In the genomic region with DNA sequence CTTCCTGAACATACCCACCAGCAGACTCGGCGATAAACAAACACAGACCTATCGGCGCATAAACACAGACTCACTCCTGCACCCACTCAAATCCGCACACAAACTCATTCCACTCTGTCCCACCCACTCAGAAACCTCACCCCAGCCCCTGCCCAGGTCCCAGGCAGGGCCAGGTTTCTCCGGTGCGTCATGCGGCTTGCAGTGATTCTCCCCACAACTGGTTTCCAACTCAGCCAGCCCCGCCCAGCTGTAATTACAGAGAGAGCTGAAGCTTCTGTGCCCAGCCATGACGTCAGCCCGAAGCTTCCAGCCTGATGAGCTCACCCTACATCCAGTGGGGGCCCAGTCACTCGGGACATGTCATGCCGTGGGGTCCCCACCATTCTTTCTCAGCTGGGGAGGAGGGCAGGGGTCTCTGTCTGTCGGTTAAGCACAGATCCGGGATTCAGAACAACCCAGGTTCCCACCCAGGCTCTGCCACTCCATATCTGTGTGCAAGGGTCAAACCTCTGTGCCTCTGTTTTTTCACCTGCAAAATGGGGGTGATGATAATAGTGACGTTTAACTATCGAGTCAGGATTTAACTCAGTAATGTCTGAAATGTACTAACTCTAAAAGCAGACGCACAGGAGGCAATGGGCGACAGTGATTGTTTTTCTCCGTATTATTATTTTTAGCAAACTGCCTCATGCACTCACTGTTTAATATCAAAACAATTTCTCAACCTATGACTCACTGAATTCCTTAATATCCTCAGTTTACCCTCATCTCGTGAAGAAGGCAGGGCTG, we compare ENCODE assay signal across 8 cellular contexts. TPM values are rescaled to one million over a fixed set of nuclear protein-coding genes. Genes with fewer than 3 reads are reported as not detected.
DNase-seq lines count a peak whose midpoint lies in the region; ATAC-seq, FAIRE-seq and TF ChIP-seq lines count a peak whose summit lies in the region.

No MANE protein-coding gene starts in this region.

- POLR2A ChIA-PET in HepG2 (lab: Yijun Ruan, JAX) (no interaction called here), GM10248 (lab: Yijun Ruan, JAX) (no interaction called here)

- no peak for TF ChIP-seq RAD21 in HepG2 (CRISPR knock-in tag; IDR thresholded peaks at IDR 0.05)

- H3K4me1 ChIP-seq in HepG2 (ENCODE audit: insufficient read depth, low read length) (peaks cover 17% of the 10 kb centered on the region; the same call in 1 of the 2 replicates), transverse colon (peaks cover 0 to 6% (median 2%) of the 10 kb centered on the region in 4 donors)

- H4K20me1 ChIP-seq in HepG2 (ENCODE audit: insufficient read depth, low read length), result no peaks in the 10 kb centered on the region

- H2AFZ ChIP-seq in HepG2 (ENCODE audit: low read length), result no peak overlapping the region

- 36% methylated on average over 20 of the region's 21 CpGs for WGBS in HepG2 (ENCODE audit: low lambda C conversion rate)
- 36 to 80% methylated on average over 2 to 21 of the region's 21 CpGs for WGBS in transverse colon (ENCODE audit: low coverage in 1 of 2), 2 donors

- intact Hi-C loops in HepG2 (cut with micrococcal nuclease; ENCODE audit: unreplicated experiment) (no loop called here), transverse colon (cut with DNase I; ENCODE audit: low total_unique reads) (no loop called here)

- TF ChIP-seq CTCF in HepG2 (CRISPR knock-in tag; IDR thresholded peaks at IDR 0.05) (no peak), transverse colon (IDR thresholded peaks at IDR 0.05) (no peak), GM10248 (IDR thresholded peaks at IDR 0.05; ENCODE audit: control extremely low read depth, extremely low read depth, low read depth, missing control alignments) (no peak)

- no peaks in the 10 kb centered on the region for H3K36me3 ChIP-seq in HepG2 (replicated peaks in 1 of 2; ENCODE audit: control insufficient read depth in 1 of 2, insufficient read depth in 2 of 2, low read length in 2 of 2)
- H3K36me3 ChIP-seq in transverse colon, result no peaks in the 10 kb centered on the region

- H3K4me2 ChIP-seq in HepG2 (ENCODE audit: low read depth, low read length), result no peak overlapping the region

- FAIRE-seq in HepG2 (lab: Jason Lieb, UNC), result no peak

- no peaks in the 10 kb centered on the region for H3K79me2 ChIP-seq in HepG2 (ENCODE audit: insufficient read depth, low read length)

- H3K4me3 ChIP-seq in HepG2 (replicated peaks in 1 of 3; ENCODE audit: insufficient read depth in 1 of 3, low read depth in 2 of 3, low read length in 3 of 3) (no peak overlapping the region), transverse colon (peak overlapping the region in 3 of 4 donors; percentile 12 to 33 (median 14))

- no peak for ATAC-seq in HepG2

- in situ Hi-C loops in Caki2 (cut with HindIII; ENCODE audit: low pct_unique_long_range_greater_than_20kb, low sequenced_read_pairs) (no loop called here), HepG2 (cut with HindIII; ENCODE audit: extremely low pct_ligation_motif_present, low pct_unique_long_range_greater_than_20kb) (no loop called here), transverse colon (cut with MboI; ENCODE audit: low pct_ligation_motif_present in 1 of 4, low pct_unique_long_range_greater_than_20kb in 1 of 4, low sequenced_read_pairs in 3 of 4) (no loop called here)

- H3K9me3 ChIP-seq in HepG2 (ENCODE audit: low read length) (no peaks in the 10 kb centered on the region), transverse colon (no peaks in the 10 kb centered on the region)

- H3K9ac ChIP-seq in HepG2 (ENCODE audit: insufficient read depth, low read depth, low read length), result no peak overlapping the region

- H3K27ac ChIP-seq in caudate nucleus (ENCODE audit: low read depth, low read length), result peak overlapping the region; percentile 76
- no peak overlapping the region for H3K27ac ChIP-seq in HepG2 (ENCODE audit: extremely low read length, insufficient read depth, low read length)
- peak overlapping the region; percentile 88 to 95 (median 90) for H3K27ac ChIP-seq in transverse colon

- H3K27me3 ChIP-seq in HepG2 (ENCODE audit: control insufficient read depth in 1 of 2, insufficient read depth in 2 of 2, low read length in 2 of 2), result peaks cover 0 to 17% of the 10 kb centered on the region in 2 experiments; a peak in 3 of 5 replicates
- peaks cover 9% of the 10 kb centered on the region for H3K27me3 ChIP-seq in transverse colon

- no peak for TF ChIP-seq POLR2A in HepG2 (IDR thresholded peaks at IDR 0.05; ENCODE audit: insufficient read depth in 1 of 2, low read depth in 2 of 2, low read length in 2 of 2)
- TF ChIP-seq POLR2A in transverse colon (IDR thresholded peaks at IDR 0.05), result peak; percentile 32

- CTCF ChIA-PET in HepG2 (lab: Yijun Ruan, JAX; ENCODE audit: low intra/inter-chr PET ratio, low total read pairs), result no interaction called here
- CTCF ChIA-PET in GM10248 (lab: Yijun Ruan, JAX), result no interaction called here

- DNase-seq in Caki2 (ENCODE audit: low read depth) (peak; percentile 84), NCI-H2029 treated with DMSO at 0.1 percent for 48 hours (lab: John Stamatoyannopoulos, UW) (peak; percentile 17), caudate nucleus (lab: John Stamatoyannopoulos, UW) (peak in 19 of 61 donors; percentile 7 to 57 (median 24)), HepG2 (ENCODE audit: low spot score) (peak; percentile 15), transverse colon (peak; percentile 81), 8988T (no peak), GM10248 (ENCODE audit: extremely low spot score) (no peak), HuH-7 (ENCODE audit: low spot score) (no peak)

- BruUV-seq in HepG2 (replicated peaks; lab: Mats Ljungman, UMichigan), result no TSS peak

- TF ChIP-seq EP300 in HepG2 (IDR thresholded peaks at IDR 0.05; ENCODE audit: low read depth in 2 of 2, low read length in 2 of 2) (no peak), HepG2 (CRISPR knock-in tag; IDR thresholded peaks at IDR 0.05; ENCODE audit: borderline replicate concordance) (no peak), transverse colon (IDR thresholded peaks at IDR 0.05; ENCODE audit: low read depth) (no peak)

TF ChIP-seq in HepG2, 621 proteins besides CTCF, POLR2A, EP300 and RAD21:
- TF ChIP-seq CC2D1A (CRISPR knock-in tag; IDR thresholded peaks at IDR 0.05), result no peak
- peak; percentile 79 for TF ChIP-seq ATF7 (IDR thresholded peaks at IDR 0.05)
- TF ChIP-seq ATF7 (CRISPR knock-in tag; IDR thresholded peaks at IDR 0.05), result no peak
- TF ChIP-seq ZBTB21 (CRISPR knock-in tag; IDR thresholded peaks at IDR 0.05), result peak; percentile 28; the same call in 1 of the 2 replicates
- TF ChIP-seq CREB1 (IDR thresholded peaks at IDR 0.05), result peak; percentile 85
- TF ChIP-seq CREB1 (CRISPR knock-in tag; IDR thresholded peaks at IDR 0.05), result no peak

RNA-seq across cellular contexts. Expression of a gene that starts 2.3 kb away (rescaled TPM):
- total RNA-seq in Caki2 (2014; rRNA removed; shearing (Covaris generic); ENCODE audit: low replicate concordance), result 13.0 and 23.5 TPM in 2 replicates
- total RNA-seq in HepG2 (2016; rRNA removed; fragmentation: Illumina TruSeq; extraction: Trizol), result 0.44 and 0.49 TPM in 2 replicates
- 0.10 TPM in 1 of 2 replicates, not detected in the other for total RNA-seq in HepG2 (2016; cell fraction: cytosol; rRNA removed; fragmentation: Illumina TruSeq; extraction: Trizol; ENCODE audit: low read depth)
- total RNA-seq in HepG2 (2016; cell fraction: insoluble cytoplasmic fraction; rRNA removed; fragmentation: Illumina TruSeq; extraction: Trizol), result 0.22 and 0.27 TPM in 2 replicates
- 0.31 TPM in 2 replicates for total RNA-seq in HepG2 (2016; cell fraction: membrane; rRNA removed; fragmentation: Illumina TruSeq; extraction: Trizol)
- 0.16 and 0.50 TPM in 2 replicates for total RNA-seq in HepG2 (2016; cell fraction: nucleus; rRNA removed; fragmentation: Illumina TruSeq; extraction: Trizol)
- polyA plus RNA-seq in HepG2 (2011; rRNA removed), result 0.54 and 0.60 TPM in 2 replicates
- 0.30 and 0.64 TPM in 2 replicates for polyA plus RNA-seq in HepG2 (2011; cell fraction: cytosol; rRNA removed)
- 0.27 and 0.35 TPM in 2 replicates for polyA plus RNA-seq in HepG2 (2011; cell fraction: nucleus; rRNA removed)
- 0.16 TPM in 1 of 2 replicates, not detected in the other for polyA plus RNA-seq in HepG2 (2012)
- polyA plus RNA-seq in HepG2 (2016; cell fraction: cytosol; fragmentation: Illumina TruSeq; extraction: Trizol; ENCODE audit: low read depth), result 0.10 TPM in 1 of 2 replicates, not detected in the other
- 0.57 and 0.75 TPM in 2 replicates for polyA plus RNA-seq in HepG2 (2016; cell fraction: insoluble cytoplasmic fraction; fragmentation: Illumina TruSeq; extraction: Trizol; ENCODE audit: low read depth)
- polyA plus RNA-seq in HepG2 (2016; cell fraction: membrane; fragmentation: Illumina TruSeq; extraction: Trizol; ENCODE audit: low read depth), result 0.27 TPM in 1 of 2 replicates, not detected in the other
- polyA plus RNA-seq in HepG2 (2016; cell fraction: nucleus; fragmentation: Illumina TruSeq; extraction: Trizol; ENCODE audit: insufficient read depth, low read depth), result 0.22 and 0.49 TPM in 2 replicates
- 0.52 and 44.1 TPM in 2 replicates for polyA minus RNA-seq in HepG2 (2011; rRNA and poly(A)+ RNA removed; ENCODE audit: low replicate concordance)
- polyA minus RNA-seq in HepG2 (2011; cell fraction: cytosol; rRNA and poly(A)+ RNA removed), result 0.53 TPM in 1 of 2 replicates, not detected in the other
- polyA minus RNA-seq in HepG2 (2011; cell fraction: nucleus; rRNA and poly(A)+ RNA removed), result 0.75 and 1.2 TPM in 2 replicates
- 10 to 100 TPM; 42.7 to 59.8 (median 51.9) TPM for total RNA-seq in transverse colon

Comparison
In these comparisons a context has a peak if more than half of its experiments do, and no peak if none do; other contexts are left out.
1. DNase-seq: peak in Caki2 (single experiment), NCI-H2029 treated with DMSO at 0.1 percent for 48 hours (single experiment), HepG2 (single experiment) and transverse colon (single experiment); none in 8988T (single experiment), GM10248 (single experiment) and HuH-7 (single experiment).
2. H3K4me3 ChIP-seq: peak in transverse colon (3 of 4); none in HepG2 (0 of 3).